35 cellular contexts compared by ENCODE assay signal in the genomic region with DNA sequence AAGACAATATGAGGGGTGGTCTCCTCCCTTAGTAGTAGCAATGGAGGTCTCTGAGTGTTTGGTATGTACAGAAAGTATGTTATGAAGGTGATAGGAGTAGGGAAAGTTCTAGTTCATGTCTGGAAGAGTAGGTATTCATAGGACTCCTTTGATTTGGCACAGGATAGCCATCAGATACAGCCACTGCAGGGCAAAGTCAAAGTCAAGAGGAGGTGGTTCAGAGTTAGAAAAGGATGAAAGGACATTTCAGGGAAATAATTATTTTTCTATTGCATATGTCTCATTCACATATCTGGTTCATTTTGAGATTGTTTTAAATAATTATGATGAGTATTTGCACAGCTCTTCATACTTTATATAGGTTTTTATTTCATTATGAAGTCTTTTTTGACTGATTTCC.
"Had no signal": no experiment of that assay in that cellular context is flagged by ENCODE, and none has a peak within 500 bp of the region (broad histone marks: within the 10 kb centered on the region; RNA-seq: fewer than 3 reads in every experiment).

No MANE protein-coding gene starts in this region.

- H3K9me3 ChIP-seq: MG63 had no signal

- H3K27ac ChIP-seq: KMS-11 had no signal

- H3K36me3 ChIP-seq: MG63 had no signal

- H3K4me2 ChIP-seq: KMS-11 had no signal

- DNase-seq: Karpas-422, Kasumi-1, KG1, MG63, MM.1S, MV-4-11, NCI-H1048, NCI-H1092, NCI-H1092 treated with DMSO at 0.1 percent for 48 hours, NCI-H1105, NCI-H1105 treated with DMSO at 0.1 percent for 48 hours, NCI-H1417, NCI-H1417 treated with DMSO at 0.1 percent for 48 hours, NCI-H1436, NCI-H1436 treated with DMSO at 0.1 percent for 48 hours, NCI-H146, NCI-H1694, NCI-H1694 treated with DMSO at 0.1 percent for 48 hours, NCI-H187, NCI-H187 treated with DMSO at 0.1 percent for 48 hours, NCI-H1930, NCI-H2029, NCI-H2029 treated with DMSO at 0.1 percent for 48 hours, NCI-H2081, NCI-H2081 treated with DMSO at 0.1 percent for 48 hours, NCI-H2107, NCI-H2171, NCI-H2171 treated with DMSO at 0.1 percent for 48 hours, NCI-H2227 treated with DMSO at 0.1 percent for 48 hours, NCI-H226, NCI-H345, NCI-H446, NCI-H446 treated with DMSO at 0.1 percent for 48 hours, NCI-H510A had no signal

- H3K4me3 ChIP-seq: MG63 had no signal

- H3K9ac ChIP-seq: KMS-11 had no signal
